ENCODE assay signal across 1 cellular context in the genomic region with DNA sequence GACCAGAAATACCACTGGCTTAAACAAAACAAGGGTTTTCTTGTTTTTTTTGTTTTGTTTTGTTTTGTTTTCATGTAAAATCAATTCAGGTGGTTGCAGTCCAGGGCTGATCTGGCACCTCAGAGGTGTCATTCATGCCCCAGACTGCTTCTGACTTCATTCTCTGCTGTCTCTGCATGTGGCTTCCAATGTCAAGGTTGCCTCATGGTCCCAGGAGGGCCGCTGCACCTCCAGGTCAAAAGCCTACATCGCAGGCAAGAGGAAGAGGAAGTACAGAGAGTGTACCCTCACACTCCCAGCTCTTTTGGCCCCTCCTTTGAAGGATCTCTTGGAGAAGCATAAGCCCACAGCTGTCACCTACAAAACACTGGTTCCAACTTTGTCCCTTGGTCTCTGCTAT.
TF ChIP-seq lines count a peak whose summit lies in the region.

No MANE protein-coding gene starts in this region.

TF ChIP-seq in HepG2, 621 proteins besides CTCF, POLR2A, EP300 and RAD21:
- TF ChIP-seq GTF2F1 (IDR thresholded peaks at IDR 0.05; ENCODE audit: low read length): no peak
- no peak for TF ChIP-seq CHCHD3 (CRISPR knock-in tag; IDR thresholded peaks at IDR 0.05)
- TF ChIP-seq SALL1 (CRISPR knock-in tag; IDR thresholded peaks at IDR 0.05): 0 out of 2 replicates have a peak, but pooled peaks have one; percentile 17
- TF ChIP-seq ZFX (CRISPR knock-in tag; IDR thresholded peaks at IDR 0.05; ENCODE audit: low read depth): peak; percentile 29; the same call in 1 of the 2 replicates
- TF ChIP-seq PHF5A (CRISPR knock-in tag; IDR thresholded peaks at IDR 0.05; ENCODE audit: low read depth, unreplicated experiment): no peak
- TF ChIP-seq ELF3 (CRISPR knock-in tag; IDR thresholded peaks at IDR 0.05): 0 out of 2 replicates have a peak, but pooled peaks have one; percentile 14
- TF ChIP-seq RFXAP (CRISPR knock-in tag; IDR thresholded peaks at IDR 0.05; ENCODE audit: borderline replicate concordance): peak; percentile 52; the same call in 1 of the 2 replicates
- no peak for TF ChIP-seq MAFK (conservative IDR thresholded peaks at IDR 0.05 in 1 of 2, IDR thresholded peaks at IDR 0.05 in 1 of 2; ENCODE audit: low read length in 2 of 2)
- peak; percentile 31; the same call in 1 of the 2 replicates for TF ChIP-seq RFXANK (CRISPR knock-in tag; IDR thresholded peaks at IDR 0.05)
- TF ChIP-seq MYC (CRISPR knock-in tag; IDR thresholded peaks at IDR 0.05; ENCODE audit: borderline replicate concordance): peak; percentile 34; the same call in 1 of the 2 replicates
- 0 out of 2 replicates have a peak, but pooled peaks have one; percentile 48 for TF ChIP-seq ZNF720 (CRISPR knock-in tag; IDR thresholded peaks at IDR 0.05)
- TF ChIP-seq RARA (CRISPR knock-in tag; IDR thresholded peaks at IDR 0.05): peak; percentile 41; the same call in 1 of the 2 replicates
- TF ChIP-seq CHD4 (IDR thresholded peaks at IDR 0.05; ENCODE audit: borderline replicate concordance, low read length): no peak
- 0 out of 2 replicates have a peak, but pooled peaks have one; percentile 26 for TF ChIP-seq IRF2 (CRISPR knock-in tag; IDR thresholded peaks at IDR 0.05)
- 0 out of 2 replicates have a peak, but pooled peaks have one; percentile 26 for TF ChIP-seq ZNF230 (CRISPR knock-in tag; IDR thresholded peaks at IDR 0.05)
- 0 out of 2 replicates have a peak, but pooled peaks have one; percentile 34 for TF ChIP-seq BORCS8-MEF2B (CRISPR knock-in tag; IDR thresholded peaks at IDR 0.05)
- peak; percentile 35 for TF ChIP-seq TEAD3 (CRISPR knock-in tag; optimal IDR thresholded peaks at IDR 0.05; ENCODE audit: borderline replicate concordance)
- TF ChIP-seq, protein P1, sequence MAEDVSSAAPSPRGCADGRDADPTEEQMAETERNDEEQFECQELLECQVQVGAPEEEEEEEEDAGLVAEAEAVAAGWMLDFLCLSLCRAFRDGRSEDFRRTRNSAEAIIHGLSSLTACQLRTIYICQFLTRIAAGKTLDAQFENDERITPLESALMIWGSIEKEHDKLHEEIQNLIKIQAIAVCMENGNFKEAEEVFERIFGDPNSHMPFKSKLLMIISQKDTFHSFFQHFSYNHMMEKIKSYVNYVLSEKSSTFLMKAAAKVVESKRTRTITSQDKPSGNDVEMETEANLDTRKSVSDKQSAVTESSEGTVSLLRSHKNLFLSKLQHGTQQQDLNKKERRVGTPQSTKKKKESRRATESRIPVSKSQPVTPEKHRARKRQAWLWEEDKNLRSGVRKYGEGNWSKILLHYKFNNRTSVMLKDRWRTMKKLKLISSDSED (CRISPR knock-in tag; IDR thresholded peaks at IDR 0.05): no peak
- TF ChIP-seq, protein P2, sequence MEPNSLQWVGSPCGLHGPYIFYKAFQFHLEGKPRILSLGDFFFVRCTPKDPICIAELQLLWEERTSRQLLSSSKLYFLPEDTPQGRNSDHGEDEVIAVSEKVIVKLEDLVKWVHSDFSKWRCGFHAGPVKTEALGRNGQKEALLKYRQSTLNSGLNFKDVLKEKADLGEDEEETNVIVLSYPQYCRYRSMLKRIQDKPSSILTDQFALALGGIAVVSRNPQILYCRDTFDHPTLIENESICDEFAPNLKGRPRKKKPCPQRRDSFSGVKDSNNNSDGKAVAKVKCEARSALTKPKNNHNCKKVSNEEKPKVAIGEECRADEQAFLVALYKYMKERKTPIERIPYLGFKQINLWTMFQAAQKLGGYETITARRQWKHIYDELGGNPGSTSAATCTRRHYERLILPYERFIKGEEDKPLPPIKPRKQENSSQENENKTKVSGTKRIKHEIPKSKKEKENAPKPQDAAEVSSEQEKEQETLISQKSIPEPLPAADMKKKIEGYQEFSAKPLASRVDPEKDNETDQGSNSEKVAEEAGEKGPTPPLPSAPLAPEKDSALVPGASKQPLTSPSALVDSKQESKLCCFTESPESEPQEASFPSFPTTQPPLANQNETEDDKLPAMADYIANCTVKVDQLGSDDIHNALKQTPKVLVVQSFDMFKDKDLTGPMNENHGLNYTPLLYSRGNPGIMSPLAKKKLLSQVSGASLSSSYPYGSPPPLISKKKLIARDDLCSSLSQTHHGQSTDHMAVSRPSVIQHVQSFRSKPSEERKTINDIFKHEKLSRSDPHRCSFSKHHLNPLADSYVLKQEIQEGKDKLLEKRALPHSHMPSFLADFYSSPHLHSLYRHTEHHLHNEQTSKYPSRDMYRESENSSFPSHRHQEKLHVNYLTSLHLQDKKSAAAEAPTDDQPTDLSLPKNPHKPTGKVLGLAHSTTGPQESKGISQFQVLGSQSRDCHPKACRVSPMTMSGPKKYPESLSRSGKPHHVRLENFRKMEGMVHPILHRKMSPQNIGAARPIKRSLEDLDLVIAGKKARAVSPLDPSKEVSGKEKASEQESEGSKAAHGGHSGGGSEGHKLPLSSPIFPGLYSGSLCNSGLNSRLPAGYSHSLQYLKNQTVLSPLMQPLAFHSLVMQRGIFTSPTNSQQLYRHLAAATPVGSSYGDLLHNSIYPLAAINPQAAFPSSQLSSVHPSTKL (CRISPR knock-in tag; IDR thresholded peaks at IDR 0.05): peak; percentile 36
- peak; percentile 32; the same call in 1 of the 2 replicates for TF ChIP-seq MAX (IDR thresholded peaks at IDR 0.05)
- 0 out of 2 replicates have a peak, but pooled peaks have one; percentile 25 for TF ChIP-seq ZNF574 (CRISPR knock-in tag; IDR thresholded peaks at IDR 0.05)
